Comparison of ENCODE assay signal across 8 cellular contexts in the genomic region with DNA sequence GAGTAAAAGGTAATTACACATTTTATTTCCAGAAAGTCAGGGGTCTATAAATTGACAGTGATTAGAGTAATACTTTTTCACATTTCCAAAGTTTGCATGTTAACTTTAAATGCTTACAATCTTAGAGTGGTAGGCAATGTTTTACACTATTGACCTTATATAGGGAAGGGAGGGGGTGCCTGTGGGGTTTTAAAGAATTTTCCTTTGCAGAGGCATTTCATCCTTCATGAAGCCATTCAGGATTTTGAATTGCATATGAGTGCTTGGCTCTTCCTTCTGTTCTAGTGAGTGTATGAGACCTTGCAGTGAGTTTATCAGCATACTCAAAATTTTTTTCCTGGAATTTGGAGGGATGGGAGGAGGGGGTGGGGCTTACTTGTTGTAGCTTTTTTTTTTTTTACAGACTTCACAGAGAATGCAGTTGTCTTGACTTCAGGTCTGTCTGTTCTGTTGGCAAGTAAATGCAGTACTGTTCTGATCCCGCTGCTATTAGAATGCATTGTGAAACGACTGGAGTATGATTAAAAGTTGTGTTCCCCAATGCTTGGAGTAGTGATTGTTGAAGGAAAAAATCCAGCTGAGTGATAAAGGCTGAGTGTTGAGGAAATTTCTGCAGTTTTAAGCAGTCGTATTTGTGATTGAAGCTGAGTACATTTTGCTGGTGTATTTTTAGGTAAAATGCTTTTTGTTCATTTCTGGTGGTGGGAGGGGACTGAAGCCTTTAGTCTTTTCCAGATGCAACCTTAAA. TPM values are rescaled to one million over a fixed set of nuclear protein-coding genes. Genes with fewer than 3 reads are reported as not detected.
A peak's percentile ranks its signal among the peaks of the same experiment; 100 is the strongest.
DNase-seq lines count a peak whose midpoint lies in the region; ATAC-seq and TF ChIP-seq lines count a peak whose summit lies in the region.

No MANE protein-coding gene starts in this region.

- H3K9me3 ChIP-seq in CD4-positive, CD25-positive, alpha-beta regulatory T cell (ENCODE audit: control insufficient read depth in 2 of 2, low read length in 2 of 2), result no peaks in the 10 kb centered on the region
- H3K9me3 ChIP-seq in mammary epithelial cell (replicated peaks; ENCODE audit: insufficient read depth, low read length), result no peaks in the 10 kb centered on the region

- WGBS in mammary epithelial cell (ENCODE audit: low coverage, missing lambda C conversion rate), result 0% methylated on average over 3 of the region's 3 CpGs
- WGBS in mesendoderm (ENCODE audit: extremely low coverage, insufficient coverage, low lambda C conversion rate), result no CpG with 5 or more reads among the region's 3 CpGs

- peaks cover 51% of the 10 kb centered on the region for H4K20me1 ChIP-seq in mammary epithelial cell (ENCODE audit: insufficient read depth, low read length)

- no peak for ATAC-seq in CD4-positive, CD25-positive, alpha-beta regulatory T cell (ENCODE audit: low read depth in 2 of 2)
- ATAC-seq in stimulated activated naive B cell treated with anti-CD40 and anti-IgM and Interleukin-4, amounts not matched to agents 10 μg/mL and 1 μg/mL and 100 μg/mL, for 72 hours (replicated peaks), result no peak

- H3K4ac ChIP-seq in mesendoderm (ENCODE audit: low read depth, low read length), result no peak overlapping the region

- dilution Hi-C loops in mammary epithelial cell (cut with HindIII; ENCODE audit: low sequenced_read_pairs), result no loop called here

- no peak overlapping the region for H2AFZ ChIP-seq in mammary epithelial cell (ENCODE audit: low read depth, low read length)

- H3K9me3 Mint-ChIP-seq in CD4-positive, CD25-positive, alpha-beta regulatory T cell, result peaks cover 0 to 12% (median 0%) of the 10 kb centered on the region in 7 donors
- H3K9me3 Mint-ChIP-seq in stimulated activated naive B cell treated with anti-CD40 and anti-IgM and Interleukin-4, amounts not matched to agents 10 μg/mL and 1 μg/mL and 100 μg/mL, for 72 hours, result no peaks in the 10 kb centered on the region

- H3K36me3 ChIP-seq in CD4-positive, CD25-positive, alpha-beta regulatory T cell (ENCODE audit: control insufficient read depth, insufficient read depth, low read length), result peaks cover 67% of the 10 kb centered on the region
- peaks cover 29% of the 10 kb centered on the region for H3K36me3 ChIP-seq in mammary epithelial cell (ENCODE audit: insufficient read depth, low read length)
- peaks cover 19% of the 10 kb centered on the region for H3K36me3 ChIP-seq in mesendoderm (ENCODE audit: control insufficient read depth, insufficient read depth, low read length)

- H3K36me3 Mint-ChIP-seq in CD4-positive, CD25-positive, alpha-beta regulatory T cell, result peaks cover 34% of the 10 kb centered on the region
- H3K36me3 Mint-ChIP-seq in stimulated activated naive B cell treated with anti-CD40 and anti-IgM and Interleukin-4, amounts not matched to agents 10 μg/mL and 1 μg/mL and 100 μg/mL, for 72 hours, result peaks cover 27 to 36% of the 10 kb centered on the region in 2 donors

- peak overlapping the region; percentile 43 for H3K56ac ChIP-seq in mesendoderm (ENCODE audit: low read length)

- H3K23ac ChIP-seq in mesendoderm (ENCODE audit: low read length), result no peak overlapping the region

- H3K4me1 Mint-ChIP-seq in CD4-positive, CD25-positive, alpha-beta regulatory T cell, result peaks cover 19 to 51% (median 37%) of the 10 kb centered on the region in 4 donors
- peaks cover 38 to 54% of the 10 kb centered on the region in 2 donors for H3K4me1 Mint-ChIP-seq in stimulated activated naive B cell treated with anti-CD40 and anti-IgM and Interleukin-4, amounts not matched to agents 10 μg/mL and 1 μg/mL and 100 μg/mL, for 72 hours

- H3K27me3 Mint-ChIP-seq in CD4-positive, CD25-positive, alpha-beta regulatory T cell, result peaks cover 4% of the 10 kb centered on the region
- no peaks in the 10 kb centered on the region for H3K27me3 Mint-ChIP-seq in stimulated activated naive B cell treated with anti-CD40 and anti-IgM and Interleukin-4, amounts not matched to agents 10 μg/mL and 1 μg/mL and 100 μg/mL, for 72 hours

- H3K27ac Mint-ChIP-seq in CD4-positive, CD25-positive, alpha-beta regulatory T cell, result peak overlapping the region in 2 of 3 donors; percentile 92
- no peak overlapping the region for H3K27ac Mint-ChIP-seq in stimulated activated naive B cell treated with anti-CD40 and anti-IgM and Interleukin-4, amounts not matched to agents 10 μg/mL and 1 μg/mL and 100 μg/mL, for 72 hours

- H3K4me1 ChIP-seq in CD4-positive, CD25-positive, alpha-beta regulatory T cell (ENCODE audit: control insufficient read depth, insufficient read depth, low read length, poor library complexity, severe bottlenecking), result peaks cover 55% of the 10 kb centered on the region
- H3K4me1 ChIP-seq in mammary epithelial cell (ENCODE audit: insufficient read depth, low read length), result peaks cover 17% of the 10 kb centered on the region
- no peaks in the 10 kb centered on the region for H3K4me1 ChIP-seq in mesendoderm (ENCODE audit: control insufficient read depth, low read depth, low read length)

- CTCF ChIA-PET in mammary epithelial cell (lab: Charles Lee; ENCODE audit: low non-redundant PET), result no interaction called here

- no peak overlapping the region for H2AK5ac ChIP-seq in mesendoderm (ENCODE audit: low read length)

- H3K27ac ChIP-seq in CD4-positive, CD25-positive, alpha-beta regulatory T cell (ENCODE audit: insufficient read depth, low read length, poor library complexity, severe bottlenecking), result peak overlapping the region; percentile 98
- H3K27ac ChIP-seq in mammary epithelial cell (ENCODE audit: insufficient read depth, low read depth, low read length), result peak overlapping the region; percentile 98
- H3K27ac ChIP-seq in mesendoderm (ENCODE audit: low read depth, low read length), result no peak overlapping the region

- no peaks in the 10 kb centered on the region for H3K27me3 ChIP-seq in CD4-positive, CD25-positive, alpha-beta regulatory T cell (ENCODE audit: control insufficient read depth, insufficient read depth, low read length)
- H3K27me3 ChIP-seq in mammary epithelial cell (ENCODE audit: insufficient read depth, low read length) (no peaks in the 10 kb centered on the region), mesendoderm (ENCODE audit: insufficient read depth, low read length, poor library complexity) (no peaks in the 10 kb centered on the region)

- H3K9ac ChIP-seq in mammary epithelial cell (ENCODE audit: insufficient read depth, low read length) (peak overlapping the region; percentile 100), mesendoderm (ENCODE audit: low read length) (peak overlapping the region; percentile 61)

- no peak overlapping the region for H4K5ac ChIP-seq in mesendoderm (ENCODE audit: low read length)

- H3K4me3 Mint-ChIP-seq in CD4-positive, CD25-positive, alpha-beta regulatory T cell, result no peak overlapping the region
- H3K4me3 Mint-ChIP-seq in stimulated activated naive B cell treated with anti-CD40 and anti-IgM and Interleukin-4, amounts not matched to agents 10 μg/mL and 1 μg/mL and 100 μg/mL, for 72 hours, result peak overlapping the region in 1 of 2 donors; percentile 79

- in situ Hi-C loops in mammary epithelial cell (cut with MboI; ENCODE audit: low sequenced_read_pairs in 2 of 2), result loop anchor here (5.0 kb wide), 1 partner anchor 77 kb away; no protein-coding TSS in a partner anchor

- no peak for TF ChIP-seq CTCF in mammary epithelial cell (conservative IDR thresholded peaks at IDR 0.05 in 1 of 2, IDR thresholded peaks at IDR 0.05 in 1 of 2; ENCODE audit: extremely low read depth in 1 of 2, insufficient read depth in 1 of 2, low read depth in 1 of 2, low read length in 2 of 2)

- H3K4me2 ChIP-seq in mammary epithelial cell (ENCODE audit: insufficient read depth, low read depth, low read length) (peak overlapping the region; percentile 86), mesendoderm (ENCODE audit: low read length) (peak overlapping the region; percentile 49)

- no peak overlapping the region for H4K8ac ChIP-seq in mesendoderm (ENCODE audit: low read depth, low read length)

- DNase-seq in CD4-positive, CD25-positive, alpha-beta regulatory T cell, result peak in 1 of 3 donors; percentile 43
- peak; percentile 52 for DNase-seq in KG1 (lab: John Stamatoyannopoulos, UW)
- DNase-seq in mammary epithelial cell, result peak; percentile 43
- peak; percentile 68 for DNase-seq in mesendoderm
- DNase-seq in stimulated activated naive B cell treated with anti-CD40 and anti-IgM and Interleukin-4, amounts not matched to agents 10 μg/mL and 1 μg/mL and 100 μg/mL, for 72 hours, result no peak
- DNase-seq in AG08396 (ENCODE audit: low spot score), result no peak
- DNase-seq in HT-29 (ENCODE audit: low spot score), result no peak
- DNase-seq in activated T-cell treated with anti-CD3 and anti-CD28 coated beads, Interleukin-2, amount 50 U/mL, for 1 hour, result no peak

- no peak overlapping the region for H3K18ac ChIP-seq in mesendoderm (ENCODE audit: low read length)

- no peaks in the 10 kb centered on the region for H3K79me1 ChIP-seq in mesendoderm (ENCODE audit: low read length)

- no peak overlapping the region for H2BK15ac ChIP-seq in mesendoderm (replicated peaks; ENCODE audit: low read depth)

- peak overlapping the region; percentile 100 for H3K4me3 ChIP-seq in CD4-positive, CD25-positive, alpha-beta regulatory T cell (ENCODE audit: low read depth, low read length)
- H3K4me3 ChIP-seq in mammary epithelial cell (replicated peaks in 1 of 3; ENCODE audit: insufficient read depth in 1 of 3, low read depth in 2 of 3, low read length in 3 of 3) (peak overlapping the region; percentile 75 to 99 (median 99)), mesendoderm (ENCODE audit: low read length) (peak overlapping the region; percentile 18)

- intact Hi-C loops in mammary epithelial cell (cut with micrococcal nuclease), result no loop called here

- no peak overlapping the region for H2BK120ac ChIP-seq in mesendoderm (ENCODE audit: low read depth, low read length)

- no TSS peak for BruUV-seq in mammary epithelial cell (replicated peaks; lab: Mats Ljungman, UMichigan)

- H2BK5ac ChIP-seq in mesendoderm (ENCODE audit: low read length), result no peak overlapping the region

- H3K79me2 ChIP-seq in mammary epithelial cell (ENCODE audit: insufficient read depth, low read length) (peaks cover 71% of the 10 kb centered on the region), mesendoderm (ENCODE audit: control insufficient read depth, insufficient read depth, low read length) (peaks cover 70% of the 10 kb centered on the region)

RNA-seq across cellular contexts. Expression of gene MALAT1, which starts 5.3 kb away (rescaled TPM):
- total RNA-seq in CD4-positive, CD25-positive, alpha-beta regulatory T cell, result 36,047 TPM
- polyA plus RNA-seq in CD4-positive, CD25-positive, alpha-beta regulatory T cell, result 1,000 to 10,000 TPM; 2,329 to 3,603 (median 2,794) TPM
- total RNA-seq in mammary epithelial cell, result over 10,000 TPM in 1 of 2 donors, 1,000 to 10,000 TPM in 1; 9,320 to 20,636 TPM
- 211 TPM for polyA plus RNA-seq in mammary epithelial cell
- polyA minus RNA-seq in mammary epithelial cell, result 7,117 TPM
- polyA plus RNA-seq in mesendoderm (2013, experiment 1 of 2), result 112 TPM
- 116 TPM for polyA plus RNA-seq in mesendoderm (2013, experiment 2 of 2)
- 1,827 and 2,040 TPM in 2 replicates for total RNA-seq in HT-29 (2014; rRNA removed; shearing (Covaris generic))

RNA-seq across cellular contexts. Expression of gene SCYL1, which starts 20.8 kb away (rescaled TPM):
- total RNA-seq in CD4-positive, CD25-positive, alpha-beta regulatory T cell, result 59.0 TPM
- 10 to 100 TPM; 24.3 to 31.2 (median 29.0) TPM for polyA plus RNA-seq in CD4-positive, CD25-positive, alpha-beta regulatory T cell
- total RNA-seq in mammary epithelial cell, result 10 to 100 TPM; 66.0 to 75.0 TPM
- polyA plus RNA-seq in mammary epithelial cell, result 64.8 TPM
- polyA minus RNA-seq in mammary epithelial cell, result 45.1 TPM
- 50.0 TPM for polyA plus RNA-seq in mesendoderm (2013, experiment 1 of 2)
- polyA plus RNA-seq in mesendoderm (2013, experiment 2 of 2), result 51.8 TPM
- 177 and 182 TPM in 2 replicates for total RNA-seq in HT-29 (2014; rRNA removed; shearing (Covaris generic))

RNA-seq across cellular contexts. Expression of gene LTBP3, which starts 54.1 kb away (rescaled TPM):
- 132 TPM for total RNA-seq in CD4-positive, CD25-positive, alpha-beta regulatory T cell
- polyA plus RNA-seq in CD4-positive, CD25-positive, alpha-beta regulatory T cell, result 10 to 100 TPM in 2 of 4 donors, 1 to 10 TPM in 2; 9.2 to 15.0 (median 11.9) TPM
- total RNA-seq in mammary epithelial cell, result 10 to 100 TPM; 21.0 to 42.5 TPM
- 46.5 TPM for polyA plus RNA-seq in mammary epithelial cell
- polyA minus RNA-seq in mammary epithelial cell, result 38.3 TPM
- 4.6 TPM for polyA plus RNA-seq in mesendoderm (2013, experiment 1 of 2)
- 3.8 TPM for polyA plus RNA-seq in mesendoderm (2013, experiment 2 of 2)
- 146 and 164 TPM in 2 replicates for total RNA-seq in HT-29 (2014; rRNA removed; shearing (Covaris generic))

Comparison
In these comparisons a context has a peak if more than half of its experiments do, and no peak if none do; other contexts are left out.
1. DNase-seq: peak in KG1 (single experiment), mammary epithelial cell (single experiment) and mesendoderm (single experiment); none in stimulated activated naive B cell treated with anti-CD40 and anti-IgM and Interleukin-4, amounts not matched to agents 10 μg/mL and 1 μg/mL and 100 μg/mL, for 72 hours (single experiment), AG08396 (single experiment), HT-29 (single experiment) and activated T-cell treated with anti-CD3 and anti-CD28 coated beads, Interleukin-2, amount 50 U/mL, for 1 hour (single experiment).
2. H3K4me3 ChIP-seq: peak in every context shown above with its lines; median percentile 100 in CD4-positive, CD25-positive, alpha-beta regulatory T cell; 99 in mammary epithelial cell; 18 in mesendoderm.